ENCODE assay signal across 26 cellular contexts in the genomic region with DNA sequence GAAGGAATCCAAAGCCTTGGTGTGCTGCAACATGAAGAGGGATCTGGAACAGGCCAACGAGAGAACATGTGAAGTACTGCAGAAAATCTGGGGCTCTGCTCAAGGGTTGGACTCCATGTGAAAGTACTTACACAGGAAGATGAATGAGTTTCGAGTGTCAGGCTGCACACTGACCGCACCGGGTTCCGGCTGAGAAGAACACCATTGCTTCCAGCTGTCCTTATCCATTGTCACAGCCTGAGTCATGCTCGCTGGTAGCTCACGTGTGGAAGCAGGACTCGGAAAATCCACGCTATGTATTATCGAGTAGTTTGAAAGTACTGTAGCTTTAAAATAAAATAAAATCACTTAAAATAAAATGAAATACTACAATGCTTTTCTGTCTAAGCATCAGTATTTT.
"Had no signal": no experiment of that assay in that cellular context is flagged by ENCODE, and none has a peak within 500 bp of the region (broad histone marks: within the 10 kb centered on the region; RNA-seq: fewer than 3 reads in every experiment).

No MANE protein-coding gene starts in this region.

- H3K4me1 ChIP-seq: breast epithelium, gastrocnemius medialis, left lung, neural progenitor cell, parathyroid adenoma, psoas muscle, sigmoid colon, upper lobe of right lung had no signal

- H3K27ac ChIP-seq: breast epithelium, esophagus muscularis mucosa, gastrocnemius medialis, left lung, neural progenitor cell, parathyroid adenoma, psoas muscle, sigmoid colon, upper lobe of right lung had no signal

- H3K27me3 ChIP-seq: breast epithelium, esophagus muscularis mucosa, gastrocnemius medialis, left lung, neural progenitor cell, sigmoid colon, upper lobe of right lung had no signal

- H3K36me3 ChIP-seq: breast epithelium, esophagus muscularis mucosa, gastrocnemius medialis, left lung, neural progenitor cell, sigmoid colon, upper lobe of right lung had no signal

- H3K4me3 ChIP-seq: breast epithelium, esophagus muscularis mucosa, gastrocnemius medialis, left lung, neural progenitor cell, psoas muscle, sigmoid colon, smooth muscle cell, upper lobe of right lung had no signal

- H3K9me3 ChIP-seq: breast epithelium, esophagus muscularis mucosa, gastrocnemius medialis, left lung, sigmoid colon, upper lobe of right lung had no signal

- DNase-seq: activated CD4-positive, alpha-beta T cell treated with anti-CD3 and anti-CD28 coated beads for 36 hours; activated CD4-positive, alpha-beta T cell treated with anti-CD3 and anti-CD28 coated beads, Interleukin-2, amount 50 U/mL, for 4 hours; activated CD4-positive, CD25-positive, alpha-beta regulatory T cell; activated naive CD4-positive, alpha-beta T cell; activated T-cell treated with anti-CD3 and anti-CD28 coated beads for 4 hours; activated T-cell treated with anti-CD3 and anti-CD28 coated beads, Interleukin-2, amount 50 U/mL, for 72 hours; central memory CD4-positive, alpha-beta T cell; glutamatergic neuron; left lung; naive thymus-derived CD8-positive, alpha-beta T cell; occipital lobe; psoas muscle; sigmoid colon; stimulated activated CD4-positive, alpha-beta T cell treated with anti-CD3 and anti-CD28 coated beads, Interleukin-1b, Interleukin-23, amount 100 ng/mL, for 48 hours; stimulated activated CD4-positive, alpha-beta T cell treated with anti-CD3 and anti-CD28 coated beads, Interleukin-4, amount 100 ng/mL, for 4 hours; stimulated activated CD8-positive, alpha-beta memory T cell treated with anti-CD3 and anti-CD28 coated beads, Interleukin-4, amount 100 ng/mL, for 48 hours; stimulated activated naive CD8-positive, alpha-beta T cell treated with anti-CD3 and anti-CD28 coated beads, Interleukin-15, amount 100 ng/mL, for 72 hours; substantia nigra; upper lobe of right lung had no signal

- FAIRE-seq: islet of Langerhans had no signal
